Comparison of ENCODE assay signal across 15 cellular contexts in genomic region chr17:79146562-79146961, GRCh38.
DNase-seq lines count a peak whose midpoint lies in the region.
"Had no signal": no experiment of that assay in that cellular context is flagged by ENCODE, and none has a peak within 500 bp of the region (broad histone marks: within the 10 kb centered on the region; RNA-seq: fewer than 3 reads in every experiment).

No MANE protein-coding gene starts in this region.

- H2BK12ac ChIP-seq in neuronal stem cell (ENCODE audit: low read length), result no peak overlapping the region

- peak overlapping the region; percentile 46 for H2AK5ac ChIP-seq in neuronal stem cell (ENCODE audit: low read depth, low read length)

- no peak overlapping the region for H2BK5ac ChIP-seq in neuronal stem cell (ENCODE audit: low read length)

- peaks cover 0 to 34% (median 0%) of the 10 kb centered on the region in 3 experiments for H3K27me3 ChIP-seq in neuronal stem cell (ENCODE audit: control insufficient read depth in 3 of 3, insufficient read depth in 3 of 3, low read depth in 1 of 3, low read length in 3 of 3)
- H3K27me3 ChIP-seq: BLaER1 treated with 17β-estradiol and CSF1 and Interleukin-3, amounts not matched to agents 10 nM and 100 nM had no signal

- peaks cover 5% of the 10 kb centered on the region for H3K79me1 ChIP-seq in neuronal stem cell (ENCODE audit: low read depth, low read length)

- H2BK15ac ChIP-seq in neuronal stem cell (ENCODE audit: low read length), result no peak overlapping the region

- H2AFZ ChIP-seq in neuronal stem cell (ENCODE audit: low read length), result no peak overlapping the region

- H2BK120ac ChIP-seq in neuronal stem cell (ENCODE audit: low read depth, low read length), result no peak overlapping the region

- peaks cover 0 to 3% of the 10 kb centered on the region in 2 donors for H3K4me1 ChIP-seq in neuronal stem cell (ENCODE audit: control insufficient read depth in 2 of 2, insufficient read depth in 1 of 2, low read depth in 1 of 2, low read length in 2 of 2)

- H3K14ac ChIP-seq in neuronal stem cell (ENCODE audit: low read length), result no peak overlapping the region

- H3K9me3 ChIP-seq in neuronal stem cell (replicated peaks in 1 of 2; ENCODE audit: control insufficient read depth in 2 of 2, insufficient read depth in 1 of 2, low read depth in 1 of 2, low read length in 2 of 2), result peaks cover 0 to 3% of the 10 kb centered on the region in 2 donors
- H3K9me3 ChIP-seq: BLaER1 treated with 17β-estradiol and CSF1 and Interleukin-3, amounts not matched to agents 10 nM and 100 nM had no signal

- DNase-seq in NCI-H1417 (lab: John Stamatoyannopoulos, UW) (peak in 2 of 3 experiments; percentile 33 to 64), NCI-H1417 treated with DMSO at 0.1 percent for 48 hours (lab: John Stamatoyannopoulos, UW) (no peak), COR-L47 (lab: John Stamatoyannopoulos, UW) (peak; percentile 54), NCI-H345 treated with DMSO at 0.1 percent for 48 hours (lab: John Stamatoyannopoulos, UW; ENCODE audit: unreplicated experiment) (peak; percentile 27), neuronal stem cell (ENCODE audit: low spot score) (no peak), SIG-M5 (lab: John Stamatoyannopoulos, UW) (no peak), midbrain (lab: John Stamatoyannopoulos, UW) (no peak)
- DNase-seq: 8988T; AML-193; Calu3; CD4-positive, CD25-positive, alpha-beta regulatory T cell; DMS 273 treated with DMSO at 0.1 percent for 48 hours; GOT3; H9 had no signal

- no peak overlapping the region for H3K4me2 ChIP-seq in neuronal stem cell (ENCODE audit: insufficient read depth, low read length, poor library complexity, severe bottlenecking)

- no peak overlapping the region for H3K27ac ChIP-seq in neuronal stem cell (replicated peaks; ENCODE audit: low read length)
- H3K27ac ChIP-seq: BLaER1 treated with 17β-estradiol and CSF1 and Interleukin-3, amounts not matched to agents 10 nM and 100 nM had no signal

- no peaks in the 10 kb centered on the region for H3K36me3 ChIP-seq in neuronal stem cell (replicated peaks in 1 of 2; ENCODE audit: control insufficient read depth in 2 of 2, insufficient read depth in 2 of 2, low read length in 2 of 2)
- H3K36me3 ChIP-seq: BLaER1 treated with 17β-estradiol and CSF1 and Interleukin-3, amounts not matched to agents 10 nM and 100 nM had no signal

- no peak overlapping the region for H4K91ac ChIP-seq in neuronal stem cell (ENCODE audit: low read depth, low read length, poor library complexity)

- peak overlapping the region; percentile 80 for H3K18ac ChIP-seq in neuronal stem cell (ENCODE audit: low read length)

- no peak overlapping the region for H3K23ac ChIP-seq in neuronal stem cell (ENCODE audit: low read depth, low read length, poor library complexity)

- no peak overlapping the region for H3K9ac ChIP-seq in neuronal stem cell (ENCODE audit: low read depth, low read length, poor library complexity)
- H3K9ac ChIP-seq: BLaER1 treated with 17β-estradiol and CSF1 and Interleukin-3, amounts not matched to agents 10 nM and 100 nM had no signal

- H4K8ac ChIP-seq in neuronal stem cell (ENCODE audit: low read depth, low read length), result no peak overlapping the region

- no peak overlapping the region for H3K4me3 ChIP-seq in neuronal stem cell (ENCODE audit: low read length in 2 of 2)
- H3K4me3 ChIP-seq: BLaER1 treated with 17β-estradiol and CSF1 and Interleukin-3, amounts not matched to agents 10 nM and 100 nM had no signal

- H3K4ac ChIP-seq in neuronal stem cell (ENCODE audit: low read length), result no peak overlapping the region

- no CpG with 5 or more reads among the region's 5 CpGs for WGBS in neuronal stem cell (ENCODE audit: extremely low coverage in 2 of 2, insufficient read length in 2 of 2, insufficient replicate concordance in 1 of 2), 2 donors

Comparison
In these comparisons a context has a peak if more than half of its experiments do, and no peak if none do; other contexts are left out.
1. DNase-seq: peak in NCI-H1417 (2 of 3), COR-L47 (single experiment) and NCI-H345 treated with DMSO at 0.1 percent for 48 hours (single experiment); none in NCI-H1417 treated with DMSO at 0.1 percent for 48 hours (single experiment), neuronal stem cell (single experiment), SIG-M5 (single experiment) and midbrain (single experiment).